ENCODE assay signal across 23 cellular contexts in the genomic region with DNA sequence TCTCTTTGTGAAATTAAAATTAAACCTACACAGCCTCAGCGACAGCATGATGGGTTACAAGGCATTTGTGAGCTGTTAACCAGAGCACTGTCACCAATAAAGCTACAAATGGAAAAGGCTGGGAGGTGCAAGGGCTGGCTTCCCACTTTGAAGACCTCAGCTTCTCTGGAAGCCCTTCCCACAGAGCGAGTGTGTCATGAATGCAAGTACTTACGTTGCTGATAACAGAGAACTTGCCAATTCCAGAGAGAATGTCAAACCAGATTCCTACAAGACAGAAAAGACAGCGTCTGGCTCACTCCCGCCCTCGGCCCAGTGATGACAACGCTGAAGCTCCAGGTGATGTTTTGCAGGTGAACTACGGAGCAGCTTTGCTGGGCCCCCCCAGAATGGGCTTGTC.
"Had no signal": no experiment of that assay in that cellular context is flagged by ENCODE, and none has a peak within 500 bp of the region (broad histone marks: within the 10 kb centered on the region; RNA-seq: fewer than 3 reads in every experiment).

No MANE protein-coding gene starts in this region.

- H3K36me3 Mint-ChIP-seq: memory B cell; natural killer cell; stimulated activated naive B cell treated with anti-CD40 and anti-IgM and Interleukin-4, amounts not matched to agents 10 μg/mL and 1 μg/mL and 100 μg/mL, for 72 hours had no signal

- H3K27ac ChIP-seq: colonic mucosa, dorsolateral prefrontal cortex, skin epidermis, suprapubic skin, tibial nerve, uterus had no signal

- ATAC-seq: activated CD8-positive, alpha-beta T cell treated with anti-CD3 and anti-CD28 coated beads for 36 hours; activated T-cell treated with anti-CD3 and anti-CD28 coated beads, Interleukin-2, amount 50 U/mL, for 4 hours; activated T-helper 17 cell treated with anti-CD3 and anti-CD28 coated beads, Interleukin-2, amount 50 U/mL, for 72 hours; effector memory CD8-positive, alpha-beta T cell; natural killer cell; sciatic nerve; stimulated activated naive B cell treated with anti-CD40 and anti-IgM and Interleukin-4, amounts not matched to agents 10 μg/mL and 1 μg/mL and 100 μg/mL, for 72 hours had no signal

- H3K4me1 Mint-ChIP-seq: activated B cell treated with CpG ODN at 0.5 μM for 24 hours; activated T-helper 17 cell treated with anti-CD3 and anti-CD28 coated beads, Interleukin-2, amount 50 U/mL, for 72 hours; memory B cell; natural killer cell; stimulated activated naive B cell treated with anti-CD40 and anti-IgM and Interleukin-4, amounts not matched to agents 10 μg/mL and 1 μg/mL and 100 μg/mL, for 72 hours had no signal

- H3K4me1 ChIP-seq: uterus had no signal

- H3K4me3 ChIP-seq: colonic mucosa, dorsolateral prefrontal cortex, skin epidermis, suprapubic skin, tibial nerve, uterus had no signal

- H3K27me3 ChIP-seq: colonic mucosa, tibial nerve, uterus had no signal

- H3K9me3 Mint-ChIP-seq: activated B cell treated with CpG ODN at 0.5 μM for 24 hours; activated CD8-positive, alpha-beta T cell treated with anti-CD3 and anti-CD28 coated beads for 36 hours; activated T-cell treated with anti-CD3 and anti-CD28 coated beads, Interleukin-2, amount 50 U/mL, for 4 hours; activated T-helper 17 cell treated with anti-CD3 and anti-CD28 coated beads, Interleukin-2, amount 50 U/mL, for 72 hours; effector memory CD8-positive, alpha-beta T cell; memory B cell; natural killer cell; stimulated activated naive B cell treated with anti-CD40 and anti-IgM and Interleukin-4, amounts not matched to agents 10 μg/mL and 1 μg/mL and 100 μg/mL, for 72 hours had no signal

- H3K27ac Mint-ChIP-seq: activated B cell treated with CpG ODN at 0.5 μM for 24 hours; activated CD8-positive, alpha-beta T cell treated with anti-CD3 and anti-CD28 coated beads for 36 hours; activated T-helper 17 cell treated with anti-CD3 and anti-CD28 coated beads, Interleukin-2, amount 50 U/mL, for 72 hours; effector memory CD8-positive, alpha-beta T cell; memory B cell; natural killer cell; stimulated activated naive B cell treated with anti-CD40 and anti-IgM and Interleukin-4, amounts not matched to agents 10 μg/mL and 1 μg/mL and 100 μg/mL, for 72 hours had no signal

- H3K36me3 ChIP-seq: colonic mucosa, suprapubic skin, tibial nerve, uterus had no signal

- H3K9me3 ChIP-seq: colonic mucosa, suprapubic skin, tibial nerve, uterus had no signal

- DNase-seq: activated B cell treated with CpG ODN at 0.5 μM for 24 hours; activated CD4-positive, alpha-beta T cell treated with anti-CD3 and anti-CD28 coated beads, Interleukin-2, amount 50 U/mL, for 1 hour; activated CD8-positive, alpha-beta T cell treated with anti-CD3 and anti-CD28 coated beads for 36 hours; activated gamma-delta T cell treated with Interleukin-2 at 50 U/mL for 16 hours; activated naive CD4-positive, alpha-beta T cell treated with anti-CD3 and anti-CD28 coated beads, Interleukin-2, amount 50 U/mL, for 16 hours; activated T-cell treated with anti-CD3 and anti-CD28 coated beads, Interleukin-2, amount 50 U/mL, for 4 hours; amniotic stem cell; dorsolateral prefrontal cortex; effector memory CD8-positive, alpha-beta T cell; foreskin fibroblast; natural killer cell; posterior cingulate gyrus; stimulated activated CD4-positive, alpha-beta T cell treated with anti-CD3 and anti-CD28 coated beads, Interleukin-4, amount 100 ng/mL, for 24 hours; stimulated activated naive B cell treated with anti-CD40 and anti-IgM and Interleukin-4, amounts not matched to agents 10 μg/mL and 1 μg/mL and 100 μg/mL, for 72 hours; T-helper 2 cell; uterus had no signal

- H3K4me3 Mint-ChIP-seq: activated B cell treated with CpG ODN at 0.5 μM for 24 hours; activated CD8-positive, alpha-beta T cell treated with anti-CD3 and anti-CD28 coated beads for 36 hours; activated T-cell treated with anti-CD3 and anti-CD28 coated beads, Interleukin-2, amount 50 U/mL, for 4 hours; activated T-helper 17 cell treated with anti-CD3 and anti-CD28 coated beads, Interleukin-2, amount 50 U/mL, for 72 hours; effector memory CD8-positive, alpha-beta T cell; memory B cell; natural killer cell; stimulated activated naive B cell treated with anti-CD40 and anti-IgM and Interleukin-4, amounts not matched to agents 10 μg/mL and 1 μg/mL and 100 μg/mL, for 72 hours had no signal
